Comparison of ENCODE assay signal across 20 cellular contexts in the genomic region with DNA sequence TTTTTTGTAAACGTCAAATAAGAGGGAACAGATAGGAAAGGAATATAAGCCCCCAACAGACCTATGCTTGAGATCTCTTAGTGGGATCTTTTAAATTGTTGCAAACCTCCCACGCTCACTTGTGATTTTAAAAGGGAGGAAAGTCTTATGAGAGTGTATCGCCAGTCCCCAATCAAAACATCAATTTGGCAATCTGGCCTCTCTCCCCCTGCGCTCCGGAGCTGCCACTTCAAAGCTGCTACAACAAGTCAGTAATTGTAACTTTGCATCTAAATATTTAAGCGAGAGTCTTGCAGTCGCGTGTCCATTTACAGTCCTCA. TPM values are rescaled to one million over a fixed set of nuclear protein-coding genes. Genes with fewer than 3 reads are reported as not detected.
DNase-seq lines count a peak whose midpoint lies in the region; ATAC-seq and TF ChIP-seq lines count a peak whose summit lies in the region.
"Had no signal": no experiment of that assay in that cellular context is flagged by ENCODE, and none has a peak within 500 bp of the region (broad histone marks: within the 10 kb centered on the region; RNA-seq: fewer than 3 reads in every experiment).

No MANE protein-coding gene starts in this region.

- no peak for ATAC-seq in GM21737 (IDR thresholded peaks at IDR 0.05; ENCODE audit: unreplicated experiment)
- ATAC-seq in HG03457 (IDR thresholded peaks at IDR 0.05; ENCODE audit: unreplicated experiment) = no peak
- no peak for ATAC-seq in SK-N-SH treated with all-trans-retinoic acid at 6 μM for 48 hours
- ATAC-seq: activated CD4-positive, CD25-positive, alpha-beta regulatory T cell treated with anti-CD3 and anti-CD28 coated beads, Interleukin-2, amount 50 U/mL, for 24 hours had no signal

- H3K4me1 Mint-ChIP-seq in Caco-2 (ENCODE audit: low read depth, unreplicated experiment) = no peaks in the 10 kb centered on the region

- H3K4me3 ChIP-seq in Caco-2 (ENCODE audit: low read depth, low read length) (no peak overlapping the region), NT2/D1 (ENCODE audit: insufficient read length, low read depth) (peak overlapping the region; percentile 17), foreskin fibroblast (ENCODE audit: low read depth in 1 of 2, low read length in 2 of 2) (peak overlapping the region; percentile 29 to 39), neuron (ENCODE audit: low read length) (peak overlapping the region; percentile 35)
- H3K4me3 ChIP-seq: colonic mucosa had no signal

- H3K4me3 Mint-ChIP-seq in Caco-2 (ENCODE audit: unreplicated experiment) = peak overlapping the region; percentile 52
- H3K4me3 Mint-ChIP-seq: stimulated activated naive CD8-positive, alpha-beta T cell treated with anti-CD3 and anti-CD28 coated beads, Interleukin-15, amount 100 ng/mL, for 72 hours; T-helper 2 cell treated with Interferon-gamma antibody and Interleukin-4, amounts not matched to agents 5 μg/mL and 100 μg/mL, for 36 hours had no signal

- peaks cover 47% of the 10 kb centered on the region for H3K27me3 Mint-ChIP-seq in Caco-2 (ENCODE audit: insufficient read depth, unreplicated experiment)

- no peak overlapping the region for H3K27ac Mint-ChIP-seq in Caco-2 (ENCODE audit: unreplicated experiment)
- H3K27ac Mint-ChIP-seq: stimulated activated naive CD8-positive, alpha-beta T cell treated with anti-CD3 and anti-CD28 coated beads, Interleukin-15, amount 100 ng/mL, for 72 hours; T-helper 2 cell treated with Interferon-gamma antibody and Interleukin-4, amounts not matched to agents 5 μg/mL and 100 μg/mL, for 36 hours had no signal

- H3K9me3 ChIP-seq in Caco-2 (no peaks in the 10 kb centered on the region), NT2/D1 (ENCODE audit: insufficient read depth, low read length) (no peaks in the 10 kb centered on the region), neuron (ENCODE audit: low read length) (peaks cover 5% of the 10 kb centered on the region)
- H3K9me3 ChIP-seq: colonic mucosa, gastrocnemius medialis, vagina had no signal

- no peak overlapping the region for H2AFZ ChIP-seq in neuron (ENCODE audit: low read depth, low read length)

- H3K36me3 ChIP-seq in Caco-2 (ENCODE audit: control insufficient read depth, insufficient read depth, low read length) (no peaks in the 10 kb centered on the region), NT2/D1 (ENCODE audit: insufficient read depth, insufficient read length, low read length) (no peaks in the 10 kb centered on the region), neuron (ENCODE audit: insufficient read depth, low read length) (peaks cover 23% of the 10 kb centered on the region)
- H3K36me3 ChIP-seq: colonic mucosa, gastrocnemius medialis, vagina had no signal

- POLR2A ChIA-PET in Caco-2 (lab: Charles Lee) = no interaction called here

- H3K4me1 ChIP-seq in Caco-2 = no peaks in the 10 kb centered on the region
- peaks cover 7% of the 10 kb centered on the region for H3K4me1 ChIP-seq in NT2/D1 (ENCODE audit: insufficient read depth, insufficient read length)
- peaks cover 57% of the 10 kb centered on the region for H3K4me1 ChIP-seq in neuron (ENCODE audit: insufficient read depth, low read length)

- intact Hi-C loops in Caco-2 (cut with micrococcal nuclease; ENCODE audit: unreplicated experiment) = no loop called here

- no peak overlapping the region for H3K9ac ChIP-seq in NT2/D1 (ENCODE audit: insufficient read length, low read depth)

- CTCF ChIA-PET in Caco-2 (lab: Charles Lee) = interaction anchor here (1.0 kb wide), 1 partner anchor 265 kb away, joined by 3 read pairs; no protein-coding TSS in a partner anchor

- no peaks in the 10 kb centered on the region for H3K9me3 Mint-ChIP-seq in Caco-2 (ENCODE audit: unreplicated experiment)
- H3K9me3 Mint-ChIP-seq: stimulated activated naive CD8-positive, alpha-beta T cell treated with anti-CD3 and anti-CD28 coated beads, Interleukin-15, amount 100 ng/mL, for 72 hours; T-helper 2 cell treated with Interferon-gamma antibody and Interleukin-4, amounts not matched to agents 5 μg/mL and 100 μg/mL, for 36 hours had no signal

- H3K36me3 Mint-ChIP-seq in Caco-2 (ENCODE audit: insufficient read depth, unreplicated experiment) = no peaks in the 10 kb centered on the region

- TF ChIP-seq CTCF in Caco-2 (IDR thresholded peaks at IDR 0.05; ENCODE audit: insufficient read depth in 1 of 2, low read depth in 1 of 2, low read length in 1 of 2, severe bottlenecking in 1 of 2, unreplicated experiment in 1 of 2) (no peak), foreskin fibroblast (IDR thresholded peaks at IDR 0.05; ENCODE audit: low read depth, low read length) (no peak)

- BruUV-seq in Caco-2 (replicated peaks; lab: Mats Ljungman, UMichigan) = no TSS peak

- H3K27me3 ChIP-seq in Caco-2 (replicated peaks; ENCODE audit: control insufficient read depth, insufficient read depth, low read length) (no peaks in the 10 kb centered on the region), NT2/D1 (ENCODE audit: insufficient read depth, insufficient read length) (peaks cover 83% of the 10 kb centered on the region), neuron (ENCODE audit: insufficient read depth, low read length) (peaks cover 32% of the 10 kb centered on the region)

- no peak for DNase-seq in Caco-2
- no peak for DNase-seq in NT2/D1 (ENCODE audit: low read depth, low spot score)
- DNase-seq in foreskin fibroblast = no peak
- DNase-seq in foreskin melanocyte = no peak
- DNase-seq: activated gamma-delta T cell; colonic mucosa; gastrocnemius medialis; MM.1S; NCI-H187; SIG-M5; stimulated activated naive CD8-positive, alpha-beta T cell treated with anti-CD3 and anti-CD28 coated beads, Interleukin-15, amount 100 ng/mL, for 72 hours had no signal

TF ChIP-seq in SK-N-SH treated with all-trans-retinoic acid at 6 μM for 48 hours, 23 proteins besides CTCF, POLR2A, EP300 and RAD21:
- TF ChIP-seq RARB (CRISPR knock-in tag; IDR thresholded peaks at IDR 0.05) = no peak
- TF ChIP-seq, protein P1, sequence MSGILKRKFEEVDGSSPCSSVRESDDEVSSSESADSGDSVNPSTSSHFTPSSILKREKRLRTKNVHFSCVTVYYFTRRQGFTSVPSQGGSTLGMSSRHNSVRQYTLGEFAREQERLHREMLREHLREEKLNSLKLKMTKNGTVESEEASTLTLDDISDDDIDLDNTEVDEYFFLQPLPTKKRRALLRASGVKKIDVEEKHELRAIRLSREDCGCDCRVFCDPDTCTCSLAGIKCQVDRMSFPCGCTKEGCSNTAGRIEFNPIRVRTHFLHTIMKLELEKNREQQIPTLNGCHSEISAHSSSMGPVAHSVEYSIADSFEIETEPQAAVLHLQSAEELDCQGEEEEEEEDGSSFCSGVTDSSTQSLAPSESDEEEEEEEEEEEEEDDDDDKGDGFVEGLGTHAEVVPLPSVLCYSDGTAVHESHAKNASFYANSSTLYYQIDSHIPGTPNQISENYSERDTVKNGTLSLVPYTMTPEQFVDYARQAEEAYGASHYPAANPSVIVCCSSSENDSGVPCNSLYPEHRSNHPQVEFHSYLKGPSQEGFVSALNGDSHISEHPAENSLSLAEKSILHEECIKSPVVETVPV (CRISPR knock-in tag; IDR thresholded peaks at IDR 0.05) = no peak

RNA-seq across cellular contexts. Expression of a gene that starts 8.5 kb away (rescaled TPM):
- total RNA-seq in Caco-2 (2022) = not detected in 2 replicates
- total RNA-seq: lung microvascular endothelial cell, renal cortical epithelial cell, vagina had no signal
